Comparison of ENCODE assay signal across 22 cellular contexts in genomic region chr3:41742127-41742526, GRCh38.
"Had no signal": no experiment of that assay in that cellular context is flagged by ENCODE, and none has a peak within 500 bp of the region (broad histone marks: within the 10 kb centered on the region; RNA-seq: fewer than 3 reads in every experiment).

No MANE protein-coding gene starts in this region.

- H3K27ac ChIP-seq: coronary artery, dorsolateral prefrontal cortex, heart left ventricle, left ventricle myocardium inferior, lower lobe of right lung, psoas muscle, right lobe of liver, suprapubic skin, thyroid gland had no signal

- H3K4me1 ChIP-seq: heart left ventricle, left ventricle myocardium inferior, lower lobe of right lung, psoas muscle, right lobe of liver, suprapubic skin, thyroid gland had no signal

- H3K4me1 Mint-ChIP-seq: immature natural killer cell; memory B cell; stimulated activated effector memory CD8-positive, alpha-beta T cell treated with anti-CD3 and anti-CD28 coated beads, Interleukin-12 subunit alpha, Interleukin-12 subunit beta, amount 100 ng/mL, for 72 hours had no signal

- H3K27ac Mint-ChIP-seq: immature natural killer cell; memory B cell; natural killer cell treated with Interleukin-12 subunit alpha and Interleukin-12 subunit beta and Interleukin-15 and Interleukin-18, amount 100 ng/mL, for 72 hours; stimulated activated effector memory CD8-positive, alpha-beta T cell treated with anti-CD3 and anti-CD28 coated beads, Interleukin-12 subunit alpha, Interleukin-12 subunit beta, amount 100 ng/mL, for 72 hours; type B pancreatic cell had no signal

- H3K9me3 ChIP-seq: heart left ventricle, left ventricle myocardium inferior, lower lobe of right lung, psoas muscle, right lobe of liver, thyroid gland had no signal

- H3K36me3 ChIP-seq: heart left ventricle, left ventricle myocardium inferior, lower lobe of right lung, right lobe of liver, suprapubic skin, thyroid gland had no signal

- ATAC-seq: esophagus mucosa; heart left ventricle; lower lobe of right lung; natural killer cell treated with Interleukin-12 subunit alpha and Interleukin-12 subunit beta and Interleukin-15 and Interleukin-18, amount 100 ng/mL, for 72 hours; psoas muscle; right lobe of liver; stimulated activated effector memory CD8-positive, alpha-beta T cell treated with anti-CD3 and anti-CD28 coated beads, Interleukin-12 subunit alpha, Interleukin-12 subunit beta, amount 100 ng/mL, for 72 hours; stimulated activated naive CD8-positive, alpha-beta T cell treated with anti-CD3 and anti-CD28 coated beads, Interleukin-15, Interleukin-2, amounts not matched to agents 100 U/mL and 50 U/mL, for 24 hours had no signal

- H3K27me3 Mint-ChIP-seq: memory B cell; natural killer cell treated with Interleukin-12 subunit alpha and Interleukin-12 subunit beta and Interleukin-15 and Interleukin-18, amount 100 ng/mL, for 72 hours; type B pancreatic cell had no signal

- DNase-seq: dorsolateral prefrontal cortex; effector CD8-positive, alpha-beta T cell; heart left ventricle; hippocampal formation; immature natural killer cell; left ventricle myocardium inferior; lower lobe of right lung; midbrain; psoas muscle; retina; right lobe of liver; stimulated activated CD4-positive, alpha-beta T cell treated with anti-CD3 and anti-CD28 coated beads, Interleukin-4, amount 100 ng/mL, for 1 hour; stimulated activated CD8-positive, alpha-beta memory T cell treated with anti-CD3 and anti-CD28 coated beads, Interleukin-4, amount 100 ng/mL, for 48 hours; stimulated activated naive CD8-positive, alpha-beta T cell treated with anti-CD3 and anti-CD28 coated beads, Interleukin-15, Interleukin-2, amounts not matched to agents 100 U/mL and 50 U/mL, for 24 hours; thyroid gland had no signal

- H3K36me3 Mint-ChIP-seq: stimulated activated effector memory CD8-positive, alpha-beta T cell treated with anti-CD3 and anti-CD28 coated beads, Interleukin-12 subunit alpha, Interleukin-12 subunit beta, amount 100 ng/mL, for 72 hours; type B pancreatic cell had no signal

- H3K4me3 Mint-ChIP-seq: immature natural killer cell; memory B cell; natural killer cell treated with Interleukin-12 subunit alpha and Interleukin-12 subunit beta and Interleukin-15 and Interleukin-18, amount 100 ng/mL, for 72 hours; stimulated activated effector memory CD8-positive, alpha-beta T cell treated with anti-CD3 and anti-CD28 coated beads, Interleukin-12 subunit alpha, Interleukin-12 subunit beta, amount 100 ng/mL, for 72 hours; type B pancreatic cell had no signal

- H3K4me3 ChIP-seq: coronary artery, dorsolateral prefrontal cortex, heart left ventricle, left ventricle myocardium inferior, lower lobe of right lung, psoas muscle, right lobe of liver, suprapubic skin, thyroid gland had no signal

- H3K27me3 ChIP-seq: dorsolateral prefrontal cortex, heart left ventricle, right lobe of liver, suprapubic skin, thyroid gland had no signal
